In genomic region chr6:140478631-140479030, GRCh38 we compare ENCODE assay signal across 16 cellular contexts.
A peak's percentile ranks its signal among the peaks of the same experiment; 100 is the strongest.
DNase-seq lines count a peak whose midpoint lies in the region; ATAC-seq and TF ChIP-seq lines count a peak whose summit lies in the region.
"Had no signal": no experiment of that assay in that cellular context is flagged by ENCODE, and none has a peak within 500 bp of the region (broad histone marks: within the 10 kb centered on the region; RNA-seq: fewer than 3 reads in every experiment).

No MANE protein-coding gene starts in this region.

- TF ChIP-seq CTCF in progenitor cell of endocrine pancreas (IDR thresholded peaks at IDR 0.05; ENCODE audit: unreplicated experiment): no peak

- no peak overlapping the region for H3K4me3 Mint-ChIP-seq in progenitor cell of endocrine pancreas (ENCODE audit: low read depth)
- H3K4me3 Mint-ChIP-seq: CD4-positive, alpha-beta memory T cell had no signal

- no peaks in the 10 kb centered on the region for H3K27me3 ChIP-seq in H7 (ENCODE audit: control insufficient read depth, insufficient read depth, low read length)
- H3K27me3 ChIP-seq: BE2C had no signal

- no peak overlapping the region for H3K4me3 ChIP-seq in H7 (ENCODE audit: insufficient read depth, low read depth, low read length)
- H3K4me3 ChIP-seq: A549, GM12878, K562 had no signal

- no peaks in the 10 kb centered on the region for H3K36me3 Mint-ChIP-seq in progenitor cell of endocrine pancreas (ENCODE audit: insufficient read depth)
- H3K36me3 Mint-ChIP-seq: CD4-positive, alpha-beta memory T cell had no signal

- DNase-seq in EH (ENCODE audit: low read depth): peak; percentile 6
- DNase-seq in HCEC 1CT: peak; percentile 9
- peak; percentile 46 for DNase-seq in RKO (ENCODE audit: low spot score)
- no peak for DNase-seq in activated gamma-delta T cell treated with Interleukin-2 at 50 U/mL for 16 hours
- DNase-seq in H7: no peak
- no peak for DNase-seq in progenitor cell of endocrine pancreas (ENCODE audit: low spot score, unreplicated experiment)
- DNase-seq: BE2C; CD4-positive, alpha-beta memory T cell; DMS153; DND-41; Karpas-422 had no signal

- no peak overlapping the region for H3K27ac Mint-ChIP-seq in progenitor cell of endocrine pancreas
- H3K27ac Mint-ChIP-seq: CD4-positive, alpha-beta memory T cell had no signal

- H3K36me3 ChIP-seq in H7 (replicated peaks; ENCODE audit: control insufficient read depth, insufficient read depth, low read length): no peaks in the 10 kb centered on the region
- H3K36me3 ChIP-seq: BE2C had no signal

- no peaks in the 10 kb centered on the region for H3K4me1 Mint-ChIP-seq in progenitor cell of endocrine pancreas (ENCODE audit: low read depth)
- H3K4me1 Mint-ChIP-seq: CD4-positive, alpha-beta memory T cell had no signal

- no peak for ATAC-seq in HG02571 (IDR thresholded peaks at IDR 0.05; ENCODE audit: unreplicated experiment)
- ATAC-seq: A549, GM12878, HCT116, K562 had no signal

- no peaks in the 10 kb centered on the region for H3K27me3 Mint-ChIP-seq in progenitor cell of endocrine pancreas
- H3K27me3 Mint-ChIP-seq: CD4-positive, alpha-beta memory T cell had no signal

- H3K9me3 Mint-ChIP-seq in progenitor cell of endocrine pancreas (ENCODE audit: low read depth): peaks cover 3% of the 10 kb centered on the region

Comparison
In these comparisons a context has a peak if more than half of its experiments do, and no peak if none do; other contexts are left out.
1. DNase-seq: peak in EH (single experiment), HCEC 1CT (single experiment) and RKO (single experiment); none in activated gamma-delta T cell treated with Interleukin-2 at 50 U/mL for 16 hours (single experiment), H7 (single experiment) and progenitor cell of endocrine pancreas (single experiment).